ENCODE assay signal across 28 cellular contexts in the genomic region with DNA sequence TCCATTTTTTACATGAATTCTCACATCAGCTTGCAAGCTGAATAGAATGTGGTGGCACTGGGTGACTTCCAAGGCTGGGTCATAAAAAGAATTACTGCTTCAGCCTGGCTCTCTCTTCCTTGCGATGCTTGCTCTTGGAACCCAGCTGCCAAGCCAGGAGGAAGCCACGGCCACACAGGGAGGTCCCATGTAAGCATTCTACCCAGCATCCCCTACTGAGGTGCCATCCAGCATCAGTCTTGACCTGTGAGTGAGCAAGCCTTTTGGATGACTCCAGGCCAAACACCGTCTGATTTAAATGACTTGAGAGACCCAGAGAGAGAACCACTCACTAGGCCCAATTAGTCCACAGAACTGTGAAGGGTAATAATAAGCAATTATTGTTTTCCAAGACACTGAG.
"Had no signal": no experiment of that assay in that cellular context is flagged by ENCODE, and none has a peak within 500 bp of the region (broad histone marks: within the 10 kb centered on the region; RNA-seq: fewer than 3 reads in every experiment).

No MANE protein-coding gene starts in this region.

- H3K27me3 ChIP-seq: colonic mucosa, dorsolateral prefrontal cortex, esophagus squamous epithelium, foreskin keratinocyte, gastrocnemius medialis, gastroesophageal sphincter, heart left ventricle had no signal

- H3K4me3 Mint-ChIP-seq: dendritic cell treated with granulocyte-macrophage colony-stimulating factor and Interleukin-4, amounts not matched to agents 40 ng/mL and 50 ng/mL, for 4 days; effector memory CD8-positive, alpha-beta T cell; endodermal cell had no signal

- H3K36me3 ChIP-seq: colonic mucosa, esophagus squamous epithelium, gastrocnemius medialis, gastroesophageal sphincter, heart left ventricle, heart right ventricle had no signal

- H3K4me1 Mint-ChIP-seq: endodermal cell had no signal

- H3K27me3 Mint-ChIP-seq: dendritic cell treated with granulocyte-macrophage colony-stimulating factor and Interleukin-4, amounts not matched to agents 40 ng/mL and 50 ng/mL, for 4 days; effector memory CD8-positive, alpha-beta T cell had no signal

- H3K9me3 ChIP-seq: colonic mucosa, esophagus squamous epithelium, gastrocnemius medialis, gastroesophageal sphincter, heart left ventricle, heart right ventricle had no signal

- H3K9me3 Mint-ChIP-seq: dendritic cell treated with granulocyte-macrophage colony-stimulating factor and Interleukin-4, amounts not matched to agents 40 ng/mL and 50 ng/mL, for 4 days; effector memory CD8-positive, alpha-beta T cell; endodermal cell had no signal

- H3K4me1 ChIP-seq: colonic mucosa, esophagus squamous epithelium, foreskin keratinocyte, gastrocnemius medialis, gastroesophageal sphincter, heart left ventricle, heart right ventricle had no signal

- FAIRE-seq: colon, endometrium, endothelial cell of umbilical vein, frontal cortex had no signal

- ATAC-seq: effector memory CD8-positive, alpha-beta T cell; esophagus mucosa; gastrocnemius medialis; gastroesophageal sphincter; heart left ventricle; heart right ventricle had no signal

- H3K27ac Mint-ChIP-seq: dendritic cell treated with granulocyte-macrophage colony-stimulating factor and Interleukin-4, amounts not matched to agents 40 ng/mL and 50 ng/mL, for 4 days; effector memory CD8-positive, alpha-beta T cell; endodermal cell had no signal

- H3K27ac ChIP-seq: colonic mucosa, coronary artery, dorsolateral prefrontal cortex, epithelial cell of prostate, esophagus squamous epithelium, gastrocnemius medialis, gastroesophageal sphincter, heart left ventricle, heart right ventricle had no signal

- DNase-seq: colonic mucosa; cortex of kidney; dermis blood vessel endothelial cell; dorsolateral prefrontal cortex; effector CD4-positive, alpha-beta T cell; effector CD8-positive, alpha-beta T cell; effector memory CD4-positive, alpha-beta T cell; effector memory CD8-positive, alpha-beta T cell; endodermal cell; erythroblast; esophagus squamous epithelium; foreskin fibroblast; foreskin melanocyte; gastrocnemius medialis; glutamatergic neuron; head of caudate nucleus; heart left ventricle; heart right ventricle had no signal

- H3K4me3 ChIP-seq: colonic mucosa, coronary artery, dorsolateral prefrontal cortex, esophagus squamous epithelium, gastrocnemius medialis, gastroesophageal sphincter, heart left ventricle, heart right ventricle had no signal
